Comparison of ENCODE assay signal across 19 cellular contexts in the genomic region with DNA sequence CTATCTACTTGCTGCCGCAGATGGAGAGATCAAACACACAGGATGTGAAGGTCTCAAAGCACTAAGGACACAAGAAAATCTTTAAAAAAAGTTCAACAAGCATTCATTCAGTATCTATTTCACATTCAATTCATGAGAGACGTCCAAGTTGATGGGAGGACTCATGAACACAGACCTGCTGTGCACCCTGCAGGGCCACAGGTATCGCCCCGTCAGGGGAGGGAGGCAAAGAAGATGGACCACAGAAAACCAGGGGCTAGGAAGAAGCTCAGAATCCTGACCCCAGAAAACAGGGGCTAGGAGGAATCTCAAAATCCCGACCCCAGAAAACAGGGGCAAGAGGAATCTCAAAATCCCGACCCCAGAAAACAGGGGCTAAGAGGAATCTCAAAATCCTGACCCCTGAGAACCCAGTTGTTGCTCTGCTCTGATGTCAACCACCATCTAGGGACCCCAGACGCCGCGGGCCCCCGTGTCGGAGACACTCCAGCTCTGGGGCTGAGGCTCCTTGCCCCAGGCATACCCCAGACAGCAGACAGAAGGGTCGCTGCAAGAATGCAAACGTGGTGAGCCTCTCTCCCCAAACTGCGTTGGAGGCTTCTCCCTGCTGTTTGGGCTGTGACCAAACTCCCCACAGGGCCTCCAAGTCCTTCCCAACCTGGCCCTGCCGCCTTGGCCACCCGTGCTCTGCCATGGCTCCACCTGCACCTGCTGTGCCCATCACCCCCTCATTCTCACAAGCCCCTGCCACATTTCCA.
DNase-seq lines count a peak whose midpoint lies in the region; ATAC-seq and TF ChIP-seq lines count a peak whose summit lies in the region.
"Had no signal": no experiment of that assay in that cellular context is flagged by ENCODE, and none has a peak within 500 bp of the region (broad histone marks: within the 10 kb centered on the region; RNA-seq: fewer than 3 reads in every experiment).

No MANE protein-coding gene starts in this region.

- TF ChIP-seq CTCF in RWPE2 (IDR thresholded peaks at IDR 0.05; ENCODE audit: poor library complexity, severe bottlenecking) (no peak), endothelial cell (IDR thresholded peaks at IDR 0.05; ENCODE audit: unreplicated experiment) (no peak), smooth muscle cell (IDR thresholded peaks at IDR 0.05; ENCODE audit: borderline replicate concordance, insufficient read depth, poor library complexity, severe bottlenecking) (no peak)

- no peak overlapping the region for H3K4me3 Mint-ChIP-seq in endothelial cell (ENCODE audit: unreplicated experiment)
- H3K4me3 Mint-ChIP-seq: central memory CD8-positive, alpha-beta T cell; effector memory CD8-positive, alpha-beta T cell; T-helper 1 cell treated with Interleukin-12 subunit alpha and Interleukin-12 subunit beta and Interleukin-4 antibody, amounts not matched to agents 30 μg/mL and 1 μg/mL, for 36 hours had no signal

- DNase-seq in RWPE2 (ENCODE audit: low spot score) (peak; percentile 24), endothelial cell (ENCODE audit: low spot score) (no peak), smooth muscle cell (lab: John Stamatoyannopoulos, UW; ENCODE audit: unreplicated experiment) (no peak), retina (no peak), NCI-H1092 (lab: John Stamatoyannopoulos, UW) (no peak)
- DNase-seq: activated CD4-positive, CD25-positive, alpha-beta regulatory T cell; COR-L47; effector memory CD8-positive, alpha-beta T cell; foreskin keratinocyte; lower lobe of right lung; NCI-H187; NCI-H446; SIG-M5; stimulated activated CD4-positive, alpha-beta T cell treated with anti-CD3 and anti-CD28 coated beads, Interleukin-2, amount 100 ng/mL, for 48 hours had no signal

- no peaks in the 10 kb centered on the region for H3K4me1 ChIP-seq in RWPE2 (ENCODE audit: insufficient read depth, poor library complexity, severe bottlenecking)
- peaks cover 59% of the 10 kb centered on the region for H3K4me1 ChIP-seq in muscle layer of colon (ENCODE audit: insufficient read depth, low read length)
- peaks cover 18% of the 10 kb centered on the region for H3K4me1 ChIP-seq in smooth muscle cell (ENCODE audit: low read depth)
- H3K4me1 ChIP-seq: foreskin keratinocyte had no signal

- H3K9me3 Mint-ChIP-seq in endothelial cell (ENCODE audit: unreplicated experiment): no peaks in the 10 kb centered on the region
- H3K9me3 Mint-ChIP-seq: central memory CD8-positive, alpha-beta T cell; effector memory CD8-positive, alpha-beta T cell; T-helper 1 cell treated with Interleukin-12 subunit alpha and Interleukin-12 subunit beta and Interleukin-4 antibody, amounts not matched to agents 30 μg/mL and 1 μg/mL, for 36 hours had no signal

- H4K20me1 ChIP-seq in smooth muscle cell (ENCODE audit: low read depth): peaks cover 95% of the 10 kb centered on the region

- ATAC-seq in RWPE2 (ENCODE audit: low read depth) (no peak), GM19455 (IDR thresholded peaks at IDR 0.05; ENCODE audit: unreplicated experiment) (no peak), HG03025 (IDR thresholded peaks at IDR 0.05; ENCODE audit: low FRiP score, unreplicated experiment) (no peak)
- ATAC-seq: effector memory CD8-positive, alpha-beta T cell; foreskin keratinocyte had no signal

- H3K27ac ChIP-seq in RWPE2 (ENCODE audit: poor library complexity, severe bottlenecking) (no peak overlapping the region), muscle layer of colon (ENCODE audit: low read depth, low read length) (peak overlapping the region; percentile 96), smooth muscle cell (ENCODE audit: low read depth) (peak overlapping the region; percentile 53)
- H3K27ac ChIP-seq: foreskin keratinocyte had no signal

- peaks cover 19% of the 10 kb centered on the region for H3K4me1 Mint-ChIP-seq in endothelial cell (ENCODE audit: unreplicated experiment)
- H3K4me1 Mint-ChIP-seq: central memory CD8-positive, alpha-beta T cell had no signal

- H3K36me3 Mint-ChIP-seq in endothelial cell (ENCODE audit: low read depth, unreplicated experiment): peaks cover 4% of the 10 kb centered on the region

- no peak overlapping the region for H3K4me3 ChIP-seq in RWPE2 (ENCODE audit: severe bottlenecking)
- H3K4me3 ChIP-seq in muscle layer of colon (ENCODE audit: low read depth in 1 of 2, low read length in 2 of 2): peak overlapping the region in 1 of 2 donors; percentile 30
- no peak overlapping the region for H3K4me3 ChIP-seq in smooth muscle cell
- H3K4me3 ChIP-seq: lower lobe of right lung had no signal

- peak overlapping the region; percentile 16 for H3K27ac Mint-ChIP-seq in endothelial cell (ENCODE audit: unreplicated experiment)
- H3K27ac Mint-ChIP-seq: effector memory CD8-positive, alpha-beta T cell; T-helper 1 cell treated with Interleukin-12 subunit alpha and Interleukin-12 subunit beta and Interleukin-4 antibody, amounts not matched to agents 30 μg/mL and 1 μg/mL, for 36 hours had no signal

- H3K27me3 ChIP-seq in RWPE2 (ENCODE audit: insufficient read depth, poor library complexity, severe bottlenecking) (no peaks in the 10 kb centered on the region), muscle layer of colon (ENCODE audit: control insufficient read depth in 1 of 2, insufficient read depth in 2 of 2, low read length in 2 of 2) (no peaks in the 10 kb centered on the region), smooth muscle cell (ENCODE audit: low read depth) (no peaks in the 10 kb centered on the region)
- H3K27me3 ChIP-seq: foreskin keratinocyte had no signal

- no peak overlapping the region for H2AFZ ChIP-seq in smooth muscle cell (ENCODE audit: low read depth)

- H3K9ac ChIP-seq in muscle layer of colon (ENCODE audit: low read length): peak overlapping the region; percentile 52
- H3K9ac ChIP-seq in smooth muscle cell (ENCODE audit: low read depth): no peak overlapping the region

- 90% methylated on average over 16 of the region's 16 CpGs for WGBS in smooth muscle cell (ENCODE audit: low lambda C conversion rate)

- H3F3A ChIP-seq in smooth muscle cell (ENCODE audit: low read depth): no peaks in the 10 kb centered on the region

- H3K79me2 ChIP-seq in smooth muscle cell (ENCODE audit: low read depth): peaks cover 76% of the 10 kb centered on the region

- peak overlapping the region; percentile 69 for H3K4me2 ChIP-seq in smooth muscle cell

- H3K27me3 Mint-ChIP-seq in endothelial cell (ENCODE audit: unreplicated experiment): peaks cover 10% of the 10 kb centered on the region

- H3K9me3 ChIP-seq in RWPE2 (ENCODE audit: severe bottlenecking) (no peaks in the 10 kb centered on the region), muscle layer of colon (ENCODE audit: low read length) (no peaks in the 10 kb centered on the region), smooth muscle cell (replicated peaks; ENCODE audit: low read depth) (no peaks in the 10 kb centered on the region)
- H3K9me3 ChIP-seq: lower lobe of right lung had no signal

- no peaks in the 10 kb centered on the region for H3K36me3 ChIP-seq in RWPE2 (ENCODE audit: low read depth)
- H3K36me3 ChIP-seq in muscle layer of colon (ENCODE audit: insufficient read depth, low read length): no peaks in the 10 kb centered on the region
- H3K36me3 ChIP-seq in smooth muscle cell (ENCODE audit: low read depth): no peaks in the 10 kb centered on the region
- H3K36me3 ChIP-seq: lower lobe of right lung had no signal
